25 cellular contexts compared by ENCODE assay signal in genomic region chr14:95425369-95426115, GRCh38.
"Had no signal": no experiment of that assay in that cellular context is flagged by ENCODE, and none has a peak within 500 bp of the region (broad histone marks: within the 10 kb centered on the region; RNA-seq: fewer than 3 reads in every experiment).

No MANE protein-coding gene starts in this region.

- H3K27me3 Mint-ChIP-seq: activated B cell treated with CpG ODN at 0.5 μM for 24 hours; activated CD8-positive, alpha-beta T cell treated with anti-CD3 and anti-CD28 coated beads for 36 hours; activated naive CD8-positive, alpha-beta T cell treated with anti-CD3 and anti-CD28 coated beads, Interleukin-2, amount 10 ng/mL, durations not matched to agents 7 days and 5 days; naive thymus-derived CD4-positive, alpha-beta T cell; stimulated activated naive CD8-positive, alpha-beta T cell treated with anti-CD3 and anti-CD28 coated beads, Interleukin-15, Interleukin-2, amounts not matched to agents 100 ng/mL and 50 ng/mL, for 24 hours had no signal

- H3K9me3 Mint-ChIP-seq: activated naive CD4-positive, alpha-beta T cell treated with anti-CD3 and anti-CD28 coated beads for 36 hours had no signal

- H3K27ac Mint-ChIP-seq: activated B cell treated with CpG ODN at 0.5 μM for 24 hours; activated CD8-positive, alpha-beta T cell treated with anti-CD3 and anti-CD28 coated beads for 36 hours; activated naive CD4-positive, alpha-beta T cell treated with anti-CD3 and anti-CD28 coated beads for 36 hours; activated naive CD8-positive, alpha-beta T cell treated with anti-CD3 and anti-CD28 coated beads, Interleukin-2, amount 10 ng/mL, durations not matched to agents 7 days and 5 days; activated T-cell treated with anti-CD3 and anti-CD28 coated beads, Interleukin-2, amount 50 U/mL, for 72 hours; stimulated activated naive CD8-positive, alpha-beta T cell treated with anti-CD3 and anti-CD28 coated beads, Interleukin-15, Interleukin-2, amounts not matched to agents 100 ng/mL and 50 ng/mL, for 24 hours had no signal

- H3K4me3 Mint-ChIP-seq: activated B cell treated with CpG ODN at 0.5 μM for 24 hours; activated CD8-positive, alpha-beta T cell treated with anti-CD3 and anti-CD28 coated beads for 36 hours; activated naive CD4-positive, alpha-beta T cell treated with anti-CD3 and anti-CD28 coated beads for 36 hours; activated naive CD8-positive, alpha-beta T cell treated with anti-CD3 and anti-CD28 coated beads, Interleukin-2, amount 10 ng/mL, durations not matched to agents 7 days and 5 days; activated T-cell treated with anti-CD3 and anti-CD28 coated beads, Interleukin-2, amount 50 U/mL, for 72 hours; naive thymus-derived CD4-positive, alpha-beta T cell; neural crest cell; stimulated activated naive CD8-positive, alpha-beta T cell treated with anti-CD3 and anti-CD28 coated beads, Interleukin-15, Interleukin-2, amounts not matched to agents 100 ng/mL and 50 ng/mL, for 24 hours had no signal

- ATAC-seq: activated CD8-positive, alpha-beta T cell treated with anti-CD3 and anti-CD28 coated beads for 36 hours; activated T-cell treated with anti-CD3 and anti-CD28 coated beads, Interleukin-2, amount 50 U/mL, for 72 hours; naive thymus-derived CD4-positive, alpha-beta T cell had no signal

- DNase-seq: activated B cell treated with CpG ODN at 0.5 μM for 24 hours; activated CD4-positive, alpha-beta T cell treated with anti-CD3 and anti-CD28 coated beads, Interleukin-2, amount 50 U/mL, for 1 hour; activated CD8-positive, alpha-beta T cell treated with anti-CD3 and anti-CD28 coated beads for 36 hours; activated effector memory CD4-positive, alpha-beta T cell treated with Interleukin-2 at 50 U/mL for 16 hours; activated naive CD4-positive, alpha-beta T cell treated with anti-CD3 and anti-CD28 coated beads for 36 hours; activated naive CD8-positive, alpha-beta T cell treated with anti-CD3 and anti-CD28 coated beads, Interleukin-2, amount 10 ng/mL, durations not matched to agents 7 days and 5 days; activated T-cell treated with anti-CD3 and anti-CD28 coated beads, Interleukin-2, amount 50 U/mL, for 72 hours; amniotic stem cell; brain microvascular endothelial cell; cortex of kidney; islet precursor cell; left ventricle myocardium superior; mammary epithelial cell; naive thymus-derived CD4-positive, alpha-beta T cell; nucleus accumbens; right cardiac atrium; stimulated activated CD4-positive, alpha-beta T cell treated with anti-CD3 and anti-CD28 coated beads, Interleukin-4, amount 100 ng/mL, for 1 hour; substantia nigra; SW 1271; thyroid gland; upper lobe of left lung had no signal

- FAIRE-seq: astrocyte, endothelial cell of umbilical vein had no signal
